Comparison of ENCODE assay signal across 25 cellular contexts in the genomic region with DNA sequence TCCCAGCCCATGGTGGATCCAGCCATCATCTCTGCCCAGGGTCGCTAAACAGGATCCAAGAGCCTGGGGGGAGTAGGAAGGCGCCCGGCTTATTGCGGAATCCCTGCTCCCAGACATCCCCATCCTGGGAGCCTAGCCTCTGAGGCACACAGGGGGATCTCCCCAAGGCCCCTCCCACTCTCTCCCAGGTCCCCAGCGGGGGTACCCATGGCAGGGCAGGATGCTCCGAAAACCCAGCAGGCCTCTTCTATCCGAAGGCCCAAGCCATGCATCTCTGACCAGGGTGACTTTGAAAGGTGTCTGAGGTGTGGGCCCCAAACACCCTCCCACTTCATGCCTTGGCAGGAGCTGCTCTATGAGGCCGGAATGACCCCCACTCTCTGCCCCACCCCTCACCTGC.
"Had no signal": no experiment of that assay in that cellular context is flagged by ENCODE, and none has a peak within 500 bp of the region (broad histone marks: within the 10 kb centered on the region; RNA-seq: fewer than 3 reads in every experiment).

No MANE protein-coding gene starts in this region.

- DNase-seq: naive B cell; naive thymus-derived CD8-positive, alpha-beta T cell; nephron progenitor cell; occipital lobe; ovary; psoas muscle; right cardiac atrium; right lobe of liver; sigmoid colon; small intestine; stimulated activated CD4-positive, alpha-beta T cell treated with anti-CD3 and anti-CD28 coated beads, Interleukin-15, amount 100 ng/mL, for 24 hours; stimulated activated CD4-positive, alpha-beta T cell treated with anti-CD3 and anti-CD28 coated beads, Interleukin-2, amount 100 ng/mL, for 24 hours; stimulated activated CD4-positive, alpha-beta T cell treated with anti-CD3 and anti-CD28 coated beads, Interleukin-2, amount 100 ng/mL, for 48 hours; stimulated activated CD4-positive, alpha-beta T cell treated with anti-CD3 and anti-CD28 coated beads, Interleukin-4, amount 100 ng/mL, for 24 hours; stimulated activated naive CD4-positive, alpha-beta T cell; stimulated activated naive CD8-positive, alpha-beta T cell treated with anti-CD3 and anti-CD28 coated beads, Interleukin-15, amount 100 ng/mL, for 72 hours; stimulated activated naive CD8-positive, alpha-beta T cell treated with anti-CD3 and anti-CD28 coated beads, Interleukin-15, Interleukin-2, amounts not matched to agents 100 U/mL and 50 U/mL, for 24 hours; substantia nigra; testis; tibial artery; transverse colon had no signal

- H3K4me1 ChIP-seq: parathyroid adenoma, psoas muscle, right lobe of liver, sigmoid colon, suprapubic skin, testis, tibial artery, transverse colon, vagina had no signal

- ATAC-seq: naive thymus-derived CD8-positive, alpha-beta T cell; psoas muscle; right cardiac atrium; stimulated activated memory B cell treated with anti-CD40 and anti-IgM and Interleukin-4, amounts not matched to agents 10 μg/mL and 1 μg/mL and 100 μg/mL, for 72 hours; stimulated activated naive CD8-positive, alpha-beta T cell treated with anti-CD3 and anti-CD28 coated beads, Interleukin-15, amount 100 ng/mL, for 72 hours; stimulated activated naive CD8-positive, alpha-beta T cell treated with anti-CD3 and anti-CD28 coated beads, Interleukin-15, Interleukin-2, amounts not matched to agents 100 U/mL and 50 U/mL, for 24 hours had no signal

- H3K27ac ChIP-seq: ovary, parathyroid adenoma, psoas muscle, right lobe of liver, sigmoid colon, suprapubic skin, testis, tibial artery, transverse colon, vagina had no signal

- H3K9ac ChIP-seq: parathyroid adenoma had no signal

- H2AFZ ChIP-seq: parathyroid adenoma had no signal

- H3K27me3 ChIP-seq: ovary, right lobe of liver, sigmoid colon, suprapubic skin, testis, tibial artery, transverse colon, vagina had no signal

- H3K4me3 ChIP-seq: ovary, psoas muscle, right lobe of liver, sigmoid colon, suprapubic skin, testis, tibial artery, transverse colon, vagina had no signal

- H3K9me3 ChIP-seq: ovary, psoas muscle, right lobe of liver, sigmoid colon, suprapubic skin, testis, transverse colon, vagina had no signal

- H3K36me3 ChIP-seq: ovary, right lobe of liver, sigmoid colon, suprapubic skin, tibial artery, transverse colon, vagina had no signal
